In genomic region chr16:16148000-16148599, GRCh38 we compare ENCODE assay signal across 6 cellular contexts.
DNase-seq lines count a peak whose midpoint lies in the region; ATAC-seq and TF ChIP-seq lines count a peak whose summit lies in the region.
"Not testable (repeated sequence)": the region's sequence is repeated elsewhere in the genome, so short reads cannot be mapped to it uniquely, and the experiment has no call there.

No MANE protein-coding gene starts in this region.

- H3K4me3 ChIP-seq in gastroesophageal sphincter, neural progenitor cell: not testable (repeated sequence)

- WGBS in gastroesophageal sphincter (ENCODE audit: low coverage in 1 of 2), 2 donors, result 62 to 65% methylated on average over 4 to 9 of the region's 15 CpGs

- H3K27ac ChIP-seq in gastroesophageal sphincter, result peak overlapping the region in 3 of 4 donors; percentile 60 to 84 (median 82)
- H3K27ac ChIP-seq in neural progenitor cell, result not testable (repeated sequence)

- not testable (repeated sequence) for H3K27me3 Mint-ChIP-seq in activated naive CD8-positive, alpha-beta T cell treated with anti-CD3 and anti-CD28 coated beads for 36 hours
- peaks cover 14% of the 10 kb centered on the region for H3K27me3 Mint-ChIP-seq in neural progenitor cell (ENCODE audit: insufficient read depth, low read depth)

- not testable (repeated sequence) for H3K4me1 Mint-ChIP-seq in activated naive CD8-positive, alpha-beta T cell treated with anti-CD3 and anti-CD28 coated beads for 36 hours; neural progenitor cell

- H3K9me3 ChIP-seq in gastroesophageal sphincter; neural progenitor cell (ENCODE audit: low read depth): not testable (repeated sequence)

- DNase-seq in DMS 273 (lab: John Stamatoyannopoulos, UW; ENCODE audit: unreplicated experiment) (peak; percentile 23), kidney glomerular epithelial cell (lab: John Stamatoyannopoulos, UW) (peak; percentile 30)
- not testable (repeated sequence) for DNase-seq in activated naive CD8-positive, alpha-beta T cell treated with anti-CD3 and anti-CD28 coated beads for 36 hours; neural progenitor cell (ENCODE audit: low spot score)

- not testable (repeated sequence) for H3K27me3 ChIP-seq in gastroesophageal sphincter, neural progenitor cell

- not testable (repeated sequence) for H3K4me3 Mint-ChIP-seq in activated naive CD8-positive, alpha-beta T cell treated with anti-CD3 and anti-CD28 coated beads for 36 hours; neural progenitor cell

- H2AFZ ChIP-seq in neural progenitor cell (replicated peaks), result not testable (repeated sequence)

- not testable (repeated sequence) for H3K9ac ChIP-seq in neural progenitor cell

- TF ChIP-seq POLR2A in gastroesophageal sphincter (IDR thresholded peaks at IDR 0.05), result not testable (repeated sequence)

- H3K79me2 ChIP-seq in neural progenitor cell (ENCODE audit: low read depth), result not testable (repeated sequence)

- TF ChIP-seq RAD21 in Ishikawa (IDR thresholded peaks at IDR 0.05; ENCODE audit: low read depth), result peak; percentile 26; the same call in 1 of the 2 replicates

- not testable (repeated sequence) for H3K36me3 Mint-ChIP-seq in activated naive CD8-positive, alpha-beta T cell treated with anti-CD3 and anti-CD28 coated beads for 36 hours; neural progenitor cell

- H3K9me3 Mint-ChIP-seq in activated naive CD8-positive, alpha-beta T cell treated with anti-CD3 and anti-CD28 coated beads for 36 hours; neural progenitor cell: not testable (repeated sequence)

- not testable (repeated sequence) for TF ChIP-seq CTCF in gastroesophageal sphincter (IDR thresholded peaks at IDR 0.05); neural progenitor cell (IDR thresholded peaks at IDR 0.05)

- peaks cover 0 to 32% of the 10 kb centered on the region in 2 donors for H3K36me3 ChIP-seq in gastroesophageal sphincter
- not testable (repeated sequence) for H3K36me3 ChIP-seq in neural progenitor cell

- TF ChIP-seq EP300 in Ishikawa (IDR thresholded peaks at IDR 0.05; ENCODE audit: borderline replicate concordance), result peak; percentile 95
- TF ChIP-seq EP300 in gastroesophageal sphincter (IDR thresholded peaks at IDR 0.05), result not testable (repeated sequence)

- H3K27ac Mint-ChIP-seq in activated naive CD8-positive, alpha-beta T cell treated with anti-CD3 and anti-CD28 coated beads for 36 hours, result peak overlapping the region; percentile 16
- H3K27ac Mint-ChIP-seq in neural progenitor cell, result peak overlapping the region; percentile 29

- H3K4me1 ChIP-seq in gastroesophageal sphincter, result peaks cover 6 to 70% (median 17%) of the 10 kb centered on the region in 3 donors
- not testable (repeated sequence) for H3K4me1 ChIP-seq in neural progenitor cell

- not testable (repeated sequence) for H3K4me2 ChIP-seq in neural progenitor cell

- not testable (repeated sequence) for ATAC-seq in gastroesophageal sphincter

- H3F3A ChIP-seq in neural progenitor cell (ENCODE audit: low read depth), result not testable (repeated sequence)

- not testable (repeated sequence) for H4K20me1 ChIP-seq in neural progenitor cell (ENCODE audit: low read depth)

TF ChIP-seq in Ishikawa, 13 proteins besides CTCF, POLR2A, EP300 and RAD21:
- TF ChIP-seq FOXM1 (IDR thresholded peaks at IDR 0.05; ENCODE audit: borderline replicate concordance, low read depth) (peak; percentile 76), NFIC (IDR thresholded peaks at IDR 0.05) (peak; percentile 89), TCF12 (IDR thresholded peaks at IDR 0.05; ENCODE audit: low read depth) (peak; percentile 94), TEAD4 (IDR thresholded peaks at IDR 0.05) (peak; percentile 92), CEBPB (IDR thresholded peaks at IDR 0.05) (peak; percentile 39; the same call in 1 of the 2 replicates), TAF1 (IDR thresholded peaks at IDR 0.05; ENCODE audit: low read depth) (0 out of 2 replicates have a peak, but pooled peaks have one; percentile 20)
